Comparison of ENCODE assay signal across 25 cellular contexts in the genomic region with DNA sequence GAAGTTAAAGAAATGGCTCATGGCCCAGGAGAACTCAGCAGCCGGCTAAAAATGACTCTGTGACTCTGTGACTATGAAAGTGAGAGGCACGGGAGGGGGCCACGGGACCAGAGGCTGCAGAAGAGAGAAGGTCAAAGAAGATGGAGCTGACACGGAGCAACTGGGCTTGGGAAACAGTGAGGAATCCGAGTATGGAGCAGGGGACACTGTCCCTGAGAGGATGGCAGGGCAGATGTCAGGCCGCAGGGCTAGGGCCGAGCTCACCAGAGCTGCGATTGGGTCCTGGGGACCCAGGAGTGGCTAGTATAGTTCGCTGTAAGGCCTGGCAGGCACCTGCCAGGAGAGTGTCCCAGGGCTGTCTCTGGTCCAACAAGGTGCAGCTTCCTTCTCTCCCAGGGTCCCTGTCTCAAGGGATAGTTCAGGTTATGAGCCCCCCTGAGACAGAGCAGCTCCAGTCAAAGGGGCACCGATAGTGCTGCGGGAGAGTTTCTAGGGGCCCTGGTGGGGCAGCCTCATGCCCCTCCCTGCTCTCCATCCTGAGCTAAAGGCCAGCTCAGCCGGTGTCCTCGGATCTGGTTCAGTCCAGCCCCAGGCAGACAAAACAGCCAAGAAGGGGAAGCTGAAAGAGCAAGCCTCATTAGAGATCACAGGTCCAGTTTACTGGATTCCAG. TPM values are rescaled to one million over a fixed set of nuclear protein-coding genes. Genes with fewer than 3 reads are reported as not detected.
DNase-seq lines count a peak whose midpoint lies in the region; ATAC-seq and TF ChIP-seq lines count a peak whose summit lies in the region.
"Had no signal": no experiment of that assay in that cellular context is flagged by ENCODE, and none has a peak within 500 bp of the region (broad histone marks: within the 10 kb centered on the region; RNA-seq: fewer than 3 reads in every experiment).

No MANE protein-coding gene starts in this region.

- no peak overlapping the region for H2AFZ ChIP-seq in smooth muscle cell (ENCODE audit: low read depth)

- H3K9me3 ChIP-seq in stomach (no peaks in the 10 kb centered on the region), smooth muscle cell (replicated peaks; ENCODE audit: low read depth) (no peaks in the 10 kb centered on the region)
- H3K9me3 ChIP-seq: prostate gland had no signal

- CTCF ChIA-PET in activated CD8-positive, alpha-beta memory T cell treated with anti-CD3 and anti-CD28 coated beads, Interleukin-2, amount 10 ng/mL, durations not matched to agents 7 days and 5 days (lab: Charles Lee) = interaction anchor here (2.0 to 2.6 kb wide), 2 partner anchors 20 to 147 kb away, joined by 10 to 11 read pairs; no protein-coding TSS in a partner anchor

- H3K36me3 Mint-ChIP-seq in activated CD8-positive, alpha-beta memory T cell treated with anti-CD3 and anti-CD28 coated beads, Interleukin-2, amount 10 ng/mL, durations not matched to agents 7 days and 5 days = no peaks in the 10 kb centered on the region

- WGBS in stomach, 5 donors = 63 to 73% (median 70%) methylated on average over 11 to 13 of the region's 13 CpGs
- 85% methylated on average over 13 of the region's 13 CpGs for WGBS in smooth muscle cell (ENCODE audit: low lambda C conversion rate)

- H3K4me1 ChIP-seq in stomach (no peaks in the 10 kb centered on the region), smooth muscle cell (ENCODE audit: low read depth) (no peaks in the 10 kb centered on the region)
- H3K4me1 ChIP-seq: prostate gland had no signal

- H3K4me3 ChIP-seq in stomach = no peak overlapping the region
- H3K4me3 ChIP-seq in smooth muscle cell = no peak overlapping the region
- H3K4me3 ChIP-seq: GM12878, prostate gland had no signal

- no peak for TF ChIP-seq EP300 in stomach (IDR thresholded peaks at IDR 0.05)

- peaks cover 52% of the 10 kb centered on the region for H3K27me3 Mint-ChIP-seq in activated CD8-positive, alpha-beta memory T cell treated with anti-CD3 and anti-CD28 coated beads, Interleukin-2, amount 10 ng/mL, durations not matched to agents 7 days and 5 days

- H3K9me3 Mint-ChIP-seq in activated CD8-positive, alpha-beta memory T cell treated with anti-CD3 and anti-CD28 coated beads, Interleukin-2, amount 10 ng/mL, durations not matched to agents 7 days and 5 days (ENCODE audit: low read depth) = no peaks in the 10 kb centered on the region
- H3K9me3 Mint-ChIP-seq: HFFc6; stimulated activated naive CD8-positive, alpha-beta T cell treated with anti-CD3 and anti-CD28 coated beads, Interleukin-15, Interleukin-2, amounts not matched to agents 100 ng/mL and 50 ng/mL, for 24 hours had no signal

- no peaks in the 10 kb centered on the region for H3K36me3 ChIP-seq in stomach
- H3K36me3 ChIP-seq in smooth muscle cell (ENCODE audit: low read depth) = no peaks in the 10 kb centered on the region
- H3K36me3 ChIP-seq: prostate gland had no signal

- H3K27ac ChIP-seq in stomach (no peak overlapping the region), smooth muscle cell (ENCODE audit: low read depth) (no peak overlapping the region)
- H3K27ac ChIP-seq: KMS-11, prostate gland had no signal

- TF ChIP-seq POLR2A in stomach (IDR thresholded peaks at IDR 0.05) = no peak

- H3K9ac ChIP-seq in smooth muscle cell (ENCODE audit: low read depth) = no peak overlapping the region
- H3K9ac ChIP-seq: KMS-11 had no signal

- H3K4me2 ChIP-seq in smooth muscle cell = no peak overlapping the region
- H3K4me2 ChIP-seq: KMS-11 had no signal

- DNase-seq in activated CD8-positive, alpha-beta memory T cell treated with anti-CD3 and anti-CD28 coated beads, Interleukin-2, amount 50 U/mL, for 48 hours = peak; percentile 35
- DNase-seq in activated CD8-positive, alpha-beta memory T cell treated with anti-CD3 and anti-CD28 coated beads, Interleukin-2, amount 10 ng/mL, durations not matched to agents 7 days and 5 days = no peak
- DNase-seq in OCI-M1 (lab: John Stamatoyannopoulos, UW) (peak; percentile 44), islet precursor cell (peak; percentile 48), stomach (peak; percentile 17), DMS79 (lab: John Stamatoyannopoulos, UW) (no peak), smooth muscle cell (lab: John Stamatoyannopoulos, UW; ENCODE audit: unreplicated experiment) (no peak)
- DNase-seq: COR-L47; DMS79 treated with DMSO at 0.1 percent for 48 hours; HFFc6; NCI-H146; stimulated activated CD4-positive, alpha-beta T cell treated with anti-CD3 and anti-CD28 coated beads, Interleukin-4, amount 100 ng/mL, for 4 hours had no signal

- no peaks in the 10 kb centered on the region for H3F3A ChIP-seq in smooth muscle cell (ENCODE audit: low read depth)

- no peak overlapping the region for H3K27ac Mint-ChIP-seq in activated CD8-positive, alpha-beta memory T cell treated with anti-CD3 and anti-CD28 coated beads, Interleukin-2, amount 10 ng/mL, durations not matched to agents 7 days and 5 days
- H3K27ac Mint-ChIP-seq: HFFc6; stimulated activated naive CD8-positive, alpha-beta T cell treated with anti-CD3 and anti-CD28 coated beads, Interleukin-15, Interleukin-2, amounts not matched to agents 100 ng/mL and 50 ng/mL, for 24 hours had no signal

- no peaks in the 10 kb centered on the region for H3K79me2 ChIP-seq in smooth muscle cell (ENCODE audit: low read depth)

- intact Hi-C loops in stomach (cut with DNase I; ENCODE audit: low total_unique reads) = no loop called here

- H3K27me3 ChIP-seq in stomach (peaks cover 0 to 74% (median 18%) of the 10 kb centered on the region in 3 donors), smooth muscle cell (ENCODE audit: low read depth) (peaks cover 26% of the 10 kb centered on the region)

- no peak for ATAC-seq in activated CD8-positive, alpha-beta memory T cell treated with anti-CD3 and anti-CD28 coated beads, Interleukin-2, amount 10 ng/mL, durations not matched to agents 7 days and 5 days
- no peak for ATAC-seq in GM18858 (IDR thresholded peaks at IDR 0.05; ENCODE audit: unreplicated experiment)
- ATAC-seq: GM12878 had no signal

- peaks cover 3% of the 10 kb centered on the region for H3K4me1 Mint-ChIP-seq in activated CD8-positive, alpha-beta memory T cell treated with anti-CD3 and anti-CD28 coated beads, Interleukin-2, amount 10 ng/mL, durations not matched to agents 7 days and 5 days

- no peak overlapping the region for H3K4me3 Mint-ChIP-seq in activated CD8-positive, alpha-beta memory T cell treated with anti-CD3 and anti-CD28 coated beads, Interleukin-2, amount 10 ng/mL, durations not matched to agents 7 days and 5 days
- H3K4me3 Mint-ChIP-seq: HFFc6; stimulated activated naive CD8-positive, alpha-beta T cell treated with anti-CD3 and anti-CD28 coated beads, Interleukin-15, Interleukin-2, amounts not matched to agents 100 ng/mL and 50 ng/mL, for 24 hours had no signal

- TF ChIP-seq CTCF in stomach (IDR thresholded peaks at IDR 0.05) (no peak), smooth muscle cell (IDR thresholded peaks at IDR 0.05; ENCODE audit: borderline replicate concordance, insufficient read depth, poor library complexity, severe bottlenecking) (no peak)

- no peaks in the 10 kb centered on the region for H4K20me1 ChIP-seq in smooth muscle cell (ENCODE audit: low read depth)

RNA-seq across cellular contexts. Expression of a gene that starts 42.7 kb away (rescaled TPM):
- total RNA-seq in activated CD8-positive, alpha-beta memory T cell treated with anti-CD3 and anti-CD28 coated beads, Interleukin-2, amount 10 ng/mL, durations not matched to agents 7 days and 5 days = not detected
- total RNA-seq in stomach (1 to 10 TPM in 1 of 5 donors, not detected in 4; 1.8 TPM), smooth muscle cell (not detected in 2 replicates)
- polyA plus RNA-seq in stomach (1 to 10 TPM in 1 of 3 donors, not detected in 2; 1.8 TPM), smooth muscle cell (not detected in 2 replicates)
- total RNA-seq: activated CD8-positive, alpha-beta memory T cell treated with anti-CD3 and anti-CD28 coated beads for 36 hours; bronchial epithelial cell; endothelial cell of umbilical vein; GM12878; HFFc6; HT1080; lower leg skin; mucosa of gallbladder; urinary bladder had no signal
- polyA plus RNA-seq: endothelial cell of umbilical vein, GM12878, neural cell, urinary bladder had no signal

Comparison
In these comparisons a context has a peak if more than half of its experiments do, and no peak if none do; other contexts are left out.
1. DNase-seq: peak in activated CD8-positive, alpha-beta memory T cell treated with anti-CD3 and anti-CD28 coated beads, Interleukin-2, amount 50 U/mL, for 48 hours (single experiment), OCI-M1 (single experiment), islet precursor cell (single experiment) and stomach (single experiment); none in activated CD8-positive, alpha-beta memory T cell treated with anti-CD3 and anti-CD28 coated beads, Interleukin-2, amount 10 ng/mL, durations not matched to agents 7 days and 5 days (single experiment), DMS79 (single experiment) and smooth muscle cell (single experiment).